10 cellular contexts compared by ENCODE assay signal in genomic region chr11:2988361-2988762, GRCh38. TPM values are rescaled to one million over a fixed set of nuclear protein-coding genes. Genes with fewer than 3 reads are reported as not detected.
DNase-seq lines count a peak whose midpoint lies in the region; ATAC-seq and TF ChIP-seq lines count a peak whose summit lies in the region.
"Had no signal": no experiment of that assay in that cellular context is flagged by ENCODE, and none has a peak within 500 bp of the region (broad histone marks: within the 10 kb centered on the region; RNA-seq: fewer than 3 reads in every experiment).

No MANE protein-coding gene starts in this region.

- WGBS in aorta, 2 donors = 64 to 67% methylated on average over 5 of the region's 5 CpGs

- peaks cover 90% of the 10 kb centered on the region for H3K79me2 ChIP-seq in DOHH2 (ENCODE audit: control insufficient read depth, low read length)

- H3K27ac ChIP-seq in DOHH2 (ENCODE audit: low read depth, low read length) (peak overlapping the region; percentile 1; the same call in 1 of the 2 replicates), aorta (ENCODE audit: low read depth in 1 of 2, low read length in 2 of 2) (no peak overlapping the region)
- H3K27ac ChIP-seq: RWPE1 had no signal

- TF ChIP-seq CTCF in DOHH2 (IDR thresholded peaks at IDR 0.05; ENCODE audit: low read depth, low read length, poor library complexity, severe bottlenecking) = no peak

- H3K4me1 ChIP-seq in DOHH2 (ENCODE audit: control insufficient read depth, low read length) (peaks cover 41% of the 10 kb centered on the region), neuron (ENCODE audit: insufficient read depth, low read length) (peaks cover 32% of the 10 kb centered on the region), aorta (ENCODE audit: control insufficient read depth in 1 of 2, insufficient read depth in 2 of 2, low read length in 2 of 2) (no peaks in the 10 kb centered on the region)

- no peak overlapping the region for H2AFZ ChIP-seq in neuron (ENCODE audit: low read depth, low read length)

- no peaks in the 10 kb centered on the region for H3K9me2 ChIP-seq in DOHH2 (replicated peaks; ENCODE audit: control insufficient read depth, low read length)

- DNase-seq in OCI-M1 (lab: John Stamatoyannopoulos, UW) (peak; percentile 26), SIG-M5 treated with dmso at 0.1 percent for 504 hours (lab: John Stamatoyannopoulos, UW; ENCODE audit: unreplicated experiment) (no peak), foreskin melanocyte (no peak), aorta (no peak), dedifferentiated amniotic fluid mesenchymal stem cell (ENCODE audit: extremely low spot score) (no peak)
- DNase-seq: pancreas had no signal

- peaks cover 45% of the 10 kb centered on the region for H4K20me1 ChIP-seq in DOHH2 (ENCODE audit: control insufficient read depth, insufficient read depth, low read depth, low read length)

- H3K4me3 Mint-ChIP-seq in dendritic cell treated with granulocyte-macrophage colony-stimulating factor and Interleukin-4, amounts not matched to agents 40 ng/mL and 50 ng/mL, for 4 days = peak overlapping the region; percentile 20

- intact Hi-C loops in dendritic cell treated with granulocyte-macrophage colony-stimulating factor and Interleukin-4, amounts not matched to agents 40 ng/mL and 50 ng/mL, for 4 days (cut with micrococcal nuclease) = loop anchor here (5.0 to 10.0 kb wide), 2 partner anchors 41 to 46 kb away; no protein-coding TSS in a partner anchor
- intact Hi-C loops in aorta (cut with DNase I) = no loop called here

- peak overlapping the region; percentile 12 for H3K27ac Mint-ChIP-seq in dendritic cell treated with granulocyte-macrophage colony-stimulating factor and Interleukin-4, amounts not matched to agents 40 ng/mL and 50 ng/mL, for 4 days

- peaks cover 48% of the 10 kb centered on the region for H3K4me1 Mint-ChIP-seq in dendritic cell treated with granulocyte-macrophage colony-stimulating factor and Interleukin-4, amounts not matched to agents 40 ng/mL and 50 ng/mL, for 4 days (ENCODE audit: low read depth)

- peaks cover 46% of the 10 kb centered on the region for H3K36me3 Mint-ChIP-seq in dendritic cell treated with granulocyte-macrophage colony-stimulating factor and Interleukin-4, amounts not matched to agents 40 ng/mL and 50 ng/mL, for 4 days (ENCODE audit: low read depth)

- ATAC-seq in aorta (ENCODE audit: low FRiP score) = no peak
- ATAC-seq: pancreas had no signal

- H3K9me3 ChIP-seq in DOHH2 (ENCODE audit: control insufficient read depth, insufficient read depth, low read length) = no peaks in the 10 kb centered on the region
- no peaks in the 10 kb centered on the region for H3K9me3 ChIP-seq in neuron (ENCODE audit: low read length)
- no peaks in the 10 kb centered on the region for H3K9me3 ChIP-seq in aorta (ENCODE audit: control insufficient read depth, low read length)
- H3K9me3 ChIP-seq: pancreas had no signal

- peak overlapping the region; percentile 87 for H3K4me3 ChIP-seq in DOHH2 (ENCODE audit: low read length)
- peak overlapping the region; percentile 75 for H3K4me3 ChIP-seq in neuron (ENCODE audit: low read length)
- no peak overlapping the region for H3K4me3 ChIP-seq in aorta (ENCODE audit: low read length in 2 of 2)

- H3K9me3 Mint-ChIP-seq in dendritic cell treated with granulocyte-macrophage colony-stimulating factor and Interleukin-4, amounts not matched to agents 40 ng/mL and 50 ng/mL, for 4 days = no peaks in the 10 kb centered on the region

- H3F3A ChIP-seq in DOHH2 (ENCODE audit: control insufficient read depth, insufficient read depth) = no peaks in the 10 kb centered on the region

- peak overlapping the region; percentile 77 for H3K4me2 ChIP-seq in DOHH2 (ENCODE audit: low read length)

- H3K27me3 ChIP-seq in DOHH2 (ENCODE audit: control insufficient read depth, low read length) (no peaks in the 10 kb centered on the region), neuron (ENCODE audit: insufficient read depth, low read length) (no peaks in the 10 kb centered on the region), aorta (ENCODE audit: control insufficient read depth in 1 of 2, insufficient read depth in 2 of 2, low read length in 1 of 2) (no peaks in the 10 kb centered on the region)
- H3K27me3 ChIP-seq: pancreas had no signal

- H3K36me3 ChIP-seq in DOHH2 (ENCODE audit: control insufficient read depth, low read length) (peaks cover 73% of the 10 kb centered on the region), neuron (ENCODE audit: insufficient read depth, low read length) (peaks cover 19% of the 10 kb centered on the region), aorta (ENCODE audit: control insufficient read depth in 1 of 2, insufficient read depth in 2 of 2, low read length in 1 of 2) (no peaks in the 10 kb centered on the region)
- H3K36me3 ChIP-seq: pancreas had no signal

- no peaks in the 10 kb centered on the region for H3K27me3 Mint-ChIP-seq in dendritic cell treated with granulocyte-macrophage colony-stimulating factor and Interleukin-4, amounts not matched to agents 40 ng/mL and 50 ng/mL, for 4 days

RNA-seq across cellular contexts. Expression of gene NAP1L4, which starts 3.8 kb away (rescaled TPM):
- 100 to 1,000 TPM in 1 of 2 donors, 10 to 100 TPM in 1; 99.5 to 109 TPM for total RNA-seq in aorta
- 10 to 100 TPM; 65.4 to 66.9 TPM for polyA plus RNA-seq in aorta

RNA-seq across cellular contexts. Expression of gene PHLDA2, which starts 59.1 kb away (rescaled TPM):
- 1 to 10 TPM; 6.4 to 7.1 TPM for total RNA-seq in aorta
- polyA plus RNA-seq in aorta = 10 to 100 TPM in 1 of 2 donors, 1 to 10 TPM in 1; 7.4 to 17.2 TPM

Comparison
In these comparisons a context has a peak if more than half of its experiments do, and no peak if none do; other contexts are left out.
1. H3K4me3 ChIP-seq: peak in DOHH2 (single experiment) and neuron (single experiment); none in aorta (0 of 2).